8 cellular contexts compared by ENCODE assay signal in genomic region chr12:57899010-57899662, GRCh38. TPM values are rescaled to one million over a fixed set of nuclear protein-coding genes. Genes with fewer than 3 reads are reported as not detected.
DNase-seq lines count a peak whose midpoint lies in the region; ATAC-seq and TF ChIP-seq lines count a peak whose summit lies in the region.

No MANE protein-coding gene starts in this region.

- H3K36me3 ChIP-seq in Peyer's patch = no peaks in the 10 kb centered on the region
- no peaks in the 10 kb centered on the region for H3K36me3 ChIP-seq in right atrium auricular region

- H3K4me1 ChIP-seq in Peyer's patch (peaks cover 10 to 51% (median 19%) of the 10 kb centered on the region in 4 donors), right atrium auricular region (peaks cover 0 to 54% of the 10 kb centered on the region in 2 donors)

- ATAC-seq in GM18520 (IDR thresholded peaks at IDR 0.05; ENCODE audit: unreplicated experiment) (peak; percentile 86), HG02885 (IDR thresholded peaks at IDR 0.05; ENCODE audit: poor library complexity, unreplicated experiment) (peak; percentile 87)

- TF ChIP-seq CTCF in Peyer's patch (IDR thresholded peaks at IDR 0.05) (no peak), right atrium auricular region (IDR thresholded peaks at IDR 0.05) (no peak)

- DNase-seq in Peyer's patch (peak in 2 of 3 donors; percentile 72 to 83), right atrium auricular region (ENCODE audit: low spot score) (no peak), SIG-M5 treated with dmso at 0.1 percent for 504 hours (lab: John Stamatoyannopoulos, UW; ENCODE audit: unreplicated experiment) (no peak), retina (no peak)
- peak; percentile 24 to 51 (median 39) for DNase-seq in activated naive CD4-positive, alpha-beta T cell (lab: John Stamatoyannopoulos, UW)
- peak; percentile 58 to 74 (median 62) for DNase-seq in stimulated activated CD4-positive, alpha-beta T cell treated with anti-CD3 and anti-CD28 coated beads, TNF-alpha, amount 100 ng/mL, for 48 hours (ENCODE audit: low read depth in 3 of 3)

- TF ChIP-seq POLR2A in Peyer's patch (IDR thresholded peaks at IDR 0.05) = no peak

- peak overlapping the region; percentile 34 to 94 (median 66) for H3K27ac ChIP-seq in Peyer's patch
- peak overlapping the region; percentile 95 to 100 for H3K27ac ChIP-seq in right atrium auricular region

- H3K27me3 ChIP-seq in Peyer's patch (no peaks in the 10 kb centered on the region), right atrium auricular region (no peaks in the 10 kb centered on the region)

- H3K9me3 ChIP-seq in Peyer's patch (no peaks in the 10 kb centered on the region), right atrium auricular region (no peaks in the 10 kb centered on the region)

- no peak overlapping the region for H3K4me3 ChIP-seq in Peyer's patch
- H3K4me3 ChIP-seq in right atrium auricular region = no peak overlapping the region

RNA-seq across cellular contexts. Expression of gene ATP23, which starts 42.2 kb away (rescaled TPM):
- total RNA-seq in Peyer's patch (10 to 100 TPM in 2 of 4 donors, 1 to 10 TPM in 1, not detected in 1; 5.9 to 29.2 (median 12.5) TPM), right atrium auricular region (1 to 10 TPM; 2.6 to 6.0 TPM)

RNA-seq across cellular contexts. Expression of gene CTDSP2, which starts 52.6 kb away (rescaled TPM):
- total RNA-seq in Peyer's patch (100 to 1,000 TPM in 3 of 4 donors, 10 to 100 TPM in 1; 87.5 to 196 (median 128) TPM), right atrium auricular region (100 to 1,000 TPM in 1 of 2 donors, 10 to 100 TPM in 1; 67.6 to 105 TPM)

Comparison
In these comparisons a context has a peak if more than half of its experiments do, and no peak if none do; other contexts are left out.
1. DNase-seq: peak in Peyer's patch (2 of 3), activated naive CD4-positive, alpha-beta T cell (4 of 4) and stimulated activated CD4-positive, alpha-beta T cell treated with anti-CD3 and anti-CD28 coated beads, TNF-alpha, amount 100 ng/mL, for 48 hours (3 of 3); none in right atrium auricular region (single experiment), SIG-M5 treated with dmso at 0.1 percent for 504 hours (single experiment) and retina (single experiment).